ENCODE assay signal across 19 cellular contexts in genomic region chr5:160325716-160326115, GRCh38. TPM values are rescaled to one million over a fixed set of nuclear protein-coding genes. Genes with fewer than 3 reads are reported as not detected.
DNase-seq lines count a peak whose midpoint lies in the region; ATAC-seq and TF ChIP-seq lines count a peak whose summit lies in the region.
"Had no signal": no experiment of that assay in that cellular context is flagged by ENCODE, and none has a peak within 500 bp of the region (broad histone marks: within the 10 kb centered on the region; RNA-seq: fewer than 3 reads in every experiment).

No MANE protein-coding gene starts in this region.

- no peak overlapping the region for H3K4me3 ChIP-seq in PC-3 (ENCODE audit: low read length)
- H3K4me3 ChIP-seq in SJSA1 = no peak overlapping the region
- H3K4me3 ChIP-seq in mucosa of descending colon = no peak overlapping the region
- no peak overlapping the region for H3K4me3 ChIP-seq in adrenal gland
- H3K4me3 ChIP-seq: A549, HAP-1 had no signal

- no peaks in the 10 kb centered on the region for H4K20me1 ChIP-seq in PC-3 (ENCODE audit: low read length)

- no peaks in the 10 kb centered on the region for H3F3A ChIP-seq in PC-3 (ENCODE audit: low read length, unreplicated experiment)

- DNase-seq in PC-3 (no peak), SJSA1 (ENCODE audit: low read depth in 1 of 2, low spot score in 2 of 2) (no peak), mucosa of descending colon (no peak), type B pancreatic cell (ENCODE audit: extremely low spot score, unreplicated experiment) (no peak), adrenal gland (no peak)
- DNase-seq: 8988T; ACHN; AML-193; C1 segment of cervical spinal cord; Caco-2; CD4-positive, alpha-beta memory T cell; DMS153; DND-41; GOT3; HFFc6 had no signal

- H3K27ac ChIP-seq in PC-3 (ENCODE audit: low read length) (no peak overlapping the region), SJSA1 (peak overlapping the region; percentile 89), adrenal gland (no peak overlapping the region)

- no peaks in the 10 kb centered on the region for H3K9me3 Mint-ChIP-seq in type B pancreatic cell
- H3K9me3 Mint-ChIP-seq: CD4-positive, alpha-beta memory T cell; HFFc6 had no signal

- H3K36me3 ChIP-seq in PC-3 (ENCODE audit: low read depth, low read length) (no peaks in the 10 kb centered on the region), SJSA1 (no peaks in the 10 kb centered on the region), mucosa of descending colon (ENCODE audit: low read depth) (no peaks in the 10 kb centered on the region), adrenal gland (replicated peaks in 1 of 2) (no peaks in the 10 kb centered on the region)
- H3K36me3 ChIP-seq: HAP-1 had no signal

- H3K4me1 ChIP-seq in PC-3 (ENCODE audit: insufficient read depth, low read length) = no peaks in the 10 kb centered on the region
- H3K4me1 ChIP-seq in SJSA1 (replicated peaks) = peaks cover 40% of the 10 kb centered on the region
- H3K4me1 ChIP-seq in mucosa of descending colon (ENCODE audit: low read depth) = peaks cover 23% of the 10 kb centered on the region
- H3K4me1 ChIP-seq in adrenal gland (replicated peaks in 1 of 2) = no peaks in the 10 kb centered on the region
- H3K4me1 ChIP-seq: HAP-1 had no signal

- no TSS peak for BruUV-seq in PC-3 (replicated peaks; lab: Mats Ljungman, UMichigan)

- H3K9me3 ChIP-seq in PC-3 (ENCODE audit: low read length) (no peaks in the 10 kb centered on the region), SJSA1 (replicated peaks) (no peaks in the 10 kb centered on the region), mucosa of descending colon (no peaks in the 10 kb centered on the region), adrenal gland (replicated peaks in 1 of 3) (no peaks in the 10 kb centered on the region)
- H3K9me3 ChIP-seq: A549, Caco-2, HAP-1 had no signal

- no peak for TF ChIP-seq POLR2A in adrenal gland (IDR thresholded peaks at IDR 0.05)

- 86 to 100% (median 92%) methylated on average over 2 of the region's 2 CpGs for WGBS in adrenal gland, 4 donors

- ATAC-seq in PC-3 (peak; percentile 38; the same call in 1 of the 2 replicates), mucosa of descending colon (peak; percentile 69), HG02610 (IDR thresholded peaks at IDR 0.05; ENCODE audit: unreplicated experiment) (no peak), HG03342 (IDR thresholded peaks at IDR 0.05; ENCODE audit: unreplicated experiment) (no peak)
- ATAC-seq: A549 had no signal

- POLR2A ChIA-PET in PC-3 (lab: Charles Lee; ENCODE audit: unreplicated experiment) = no interaction called here

- TF ChIP-seq CTCF in PC-3 (conservative IDR thresholded peaks at IDR 0.05; ENCODE audit: low read depth, low read length) = no peak
- TF ChIP-seq CTCF in mucosa of descending colon (IDR thresholded peaks at IDR 0.05) = no peak
- TF ChIP-seq CTCF in type B pancreatic cell (conservative IDR thresholded peaks at IDR 0.05) = no peak
- TF ChIP-seq CTCF in adrenal gland (IDR thresholded peaks at IDR 0.05) = no peak

- H3K27me3 ChIP-seq in PC-3 (ENCODE audit: low read length) (no peaks in the 10 kb centered on the region), SJSA1 (replicated peaks) (no peaks in the 10 kb centered on the region), adrenal gland (no peaks in the 10 kb centered on the region)

- peaks cover 6% of the 10 kb centered on the region for H3K4me1 Mint-ChIP-seq in type B pancreatic cell (ENCODE audit: unreplicated experiment)
- H3K4me1 Mint-ChIP-seq: CD4-positive, alpha-beta memory T cell had no signal

- no peak overlapping the region for H3K4me3 Mint-ChIP-seq in type B pancreatic cell
- H3K4me3 Mint-ChIP-seq: CD4-positive, alpha-beta memory T cell; HFFc6 had no signal

- no peak overlapping the region for H3K9ac ChIP-seq in PC-3 (ENCODE audit: low read length)

- H2AFZ ChIP-seq in PC-3 (ENCODE audit: low read length) = no peak overlapping the region

- intact Hi-C loops in PC-3 (cut with micrococcal nuclease) = no loop called here
- intact Hi-C loops in mucosa of descending colon (cut with DNase I, micrococcal nuclease) = no loop called here
- intact Hi-C loops in adrenal gland (cut with DNase I) = no loop called here

- peak overlapping the region; percentile 14 for H3K27ac Mint-ChIP-seq in type B pancreatic cell
- H3K27ac Mint-ChIP-seq: CD4-positive, alpha-beta memory T cell; HFFc6 had no signal

- no peaks in the 10 kb centered on the region for H3K79me2 ChIP-seq in PC-3 (ENCODE audit: low read length)

- H3K9me2 ChIP-seq in PC-3 (replicated peaks; ENCODE audit: low read length) = no peaks in the 10 kb centered on the region

- no peaks in the 10 kb centered on the region for H3K27me3 Mint-ChIP-seq in type B pancreatic cell

- no peak overlapping the region for H3K4me2 ChIP-seq in PC-3 (ENCODE audit: low read length)
- H3K4me2 ChIP-seq: A549 had no signal

- CTCF ChIA-PET in PC-3 (lab: Charles Lee) = no interaction called here

- no peaks in the 10 kb centered on the region for H3K36me3 Mint-ChIP-seq in type B pancreatic cell
- H3K36me3 Mint-ChIP-seq: CD4-positive, alpha-beta memory T cell had no signal

RNA-seq across cellular contexts. Expression of gene CCNJL, which starts 13.4 kb away (rescaled TPM):
- 7.7 and 9.3 TPM in 2 replicates for total RNA-seq in PC-3 (2014; rRNA removed)
- 12.9 and 14.9 TPM in 2 replicates for total RNA-seq in SJSA1 (2014; rRNA removed; shearing (Covaris generic))
- 10 to 100 TPM in 2 of 3 donors, 1 to 10 TPM in 1; 8.7 to 32.7 (median 25.0) TPM for total RNA-seq in mucosa of descending colon
- 7.2 and 16.6 TPM in 2 replicates for total RNA-seq in type B pancreatic cell (ENCODE audit: low replicate concordance)
- 10 to 100 TPM in 1 of 8 donors, 1 to 10 TPM in 7; 3.9 to 10.6 (median 5.3) TPM for total RNA-seq in adrenal gland
- polyA plus RNA-seq in adrenal gland = 1 to 10 TPM; 1.7 to 3.3 (median 2.0) TPM
- total RNA-seq: CD4-positive, alpha-beta memory T cell; HFFc6 had no signal
- polyA plus RNA-seq: CD4-positive, alpha-beta memory T cell had no signal

RNA-seq across cellular contexts. Expression of gene C1QTNF2, which starts 44.7 kb away (rescaled TPM):
- total RNA-seq in PC-3 (2014; rRNA removed) (0.04 and 0.17 TPM in 2 replicates), mucosa of descending colon (1 to 10 TPM in 1 of 3 donors, under 1 TPM in 2; 0.43 to 1.5 (median 0.89) TPM), type B pancreatic cell (ENCODE audit: low replicate concordance) (0.21 and 0.31 TPM in 2 replicates), adrenal gland (1 to 10 TPM in 1 of 8 donors, under 1 TPM in 6, not detected in 1; 0.11 to 1.8 (median 0.52) TPM)
- total RNA-seq in SJSA1 (2014; rRNA removed; shearing (Covaris generic)) = 5.7 and 6.7 TPM in 2 replicates
- polyA plus RNA-seq in adrenal gland = 1 to 10 TPM in 2 of 3 donors, under 1 TPM in 1; 0.24 to 1.2 (median 1.0) TPM
- total RNA-seq: CD4-positive, alpha-beta memory T cell had no signal
- polyA plus RNA-seq: CD4-positive, alpha-beta memory T cell had no signal

Comparison
In these comparisons a context has a peak if more than half of its experiments do, and no peak if none do; other contexts are left out.
1. ATAC-seq: peak in PC-3 (single experiment) and mucosa of descending colon (single experiment); none in HG02610 (single experiment) and HG03342 (single experiment).